1 cellular context compared by ENCODE assay signal in the genomic region with DNA sequence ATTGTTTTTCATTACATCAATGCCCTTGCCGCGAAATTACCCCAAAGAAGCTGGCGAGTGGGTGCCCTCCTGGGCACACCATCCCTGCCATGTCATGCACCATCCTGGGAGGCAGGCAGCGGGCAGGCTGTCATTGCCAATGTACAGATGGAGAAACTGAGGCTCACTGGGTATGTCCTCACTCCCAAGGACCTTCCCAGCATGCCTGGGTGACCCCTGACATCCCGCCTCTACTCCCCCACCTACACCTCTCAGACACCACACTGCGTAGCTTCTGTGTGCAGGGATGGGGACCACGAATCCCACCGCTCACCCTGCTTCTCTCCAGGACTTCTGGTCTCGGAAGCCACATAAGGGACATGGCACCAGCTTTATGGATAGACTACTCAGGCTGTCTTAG.
TF ChIP-seq lines count a peak whose summit lies in the region.

No MANE protein-coding gene starts in this region.

TF ChIP-seq in HepG2, 621 proteins besides CTCF, POLR2A, EP300 and RAD21:
- no peak for TF ChIP-seq ISX (CRISPR knock-in tag; conservative IDR thresholded peaks at IDR 0.05)
- TF ChIP-seq NR1H2 (CRISPR knock-in tag; IDR thresholded peaks at IDR 0.05; ENCODE audit: borderline replicate concordance, low read depth): no peak
- no peak for TF ChIP-seq KLF9 (CRISPR knock-in tag; IDR thresholded peaks at IDR 0.05; ENCODE audit: low read depth)
- no peak for TF ChIP-seq ZNF746 (CRISPR knock-in tag; IDR thresholded peaks at IDR 0.05)
- TF ChIP-seq, protein P1, sequence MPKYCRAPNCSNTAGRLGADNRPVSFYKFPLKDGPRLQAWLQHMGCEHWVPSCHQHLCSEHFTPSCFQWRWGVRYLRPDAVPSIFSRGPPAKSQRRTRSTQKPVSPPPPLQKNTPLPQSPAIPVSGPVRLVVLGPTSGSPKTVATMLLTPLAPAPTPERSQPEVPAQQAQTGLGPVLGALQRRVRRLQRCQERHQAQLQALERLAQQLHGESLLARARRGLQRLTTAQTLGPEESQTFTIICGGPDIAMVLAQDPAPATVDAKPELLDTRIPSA (CRISPR knock-in tag; IDR thresholded peaks at IDR 0.05; ENCODE audit: borderline replicate concordance): no peak
